ENCODE assay signal across 10 cellular contexts in genomic region chr9:33354651-33355211, GRCh38. TPM values are rescaled to one million over a fixed set of nuclear protein-coding genes. Genes with fewer than 3 reads are reported as not detected.
DNase-seq lines count a peak whose midpoint lies in the region; ATAC-seq, FAIRE-seq and TF ChIP-seq lines count a peak whose summit lies in the region.
"Had no signal": no experiment of that assay in that cellular context is flagged by ENCODE, and none has a peak within 500 bp of the region (broad histone marks: within the 10 kb centered on the region; RNA-seq: fewer than 3 reads in every experiment).

No MANE protein-coding gene starts in this region.

- in situ Hi-C loops in G401 (cut with HindIII; ENCODE audit: low sequenced_read_pairs), result no loop called here

- H3K4me1 ChIP-seq in naive thymus-derived CD4-positive, alpha-beta T cell (ENCODE audit: control insufficient read depth in 2 of 2, insufficient read depth in 2 of 2, low read length in 2 of 2), result no peaks in the 10 kb centered on the region

- peak overlapping the region; percentile 16 for H3K27ac Mint-ChIP-seq in central memory CD8-positive, alpha-beta T cell (ENCODE audit: low read depth)
- peak overlapping the region in 8 of 9 donors; percentile 42 to 82 (median 58) for H3K27ac Mint-ChIP-seq in naive thymus-derived CD4-positive, alpha-beta T cell

- H3K9me3 ChIP-seq in naive thymus-derived CD4-positive, alpha-beta T cell (ENCODE audit: control insufficient read depth in 2 of 3, low read length in 3 of 3), result no peaks in the 10 kb centered on the region

- H3K27ac ChIP-seq in naive thymus-derived CD4-positive, alpha-beta T cell (ENCODE audit: low read depth, low read length), result no peak overlapping the region

- no peaks in the 10 kb centered on the region for H3K9me3 Mint-ChIP-seq in central memory CD8-positive, alpha-beta T cell
- no peaks in the 10 kb centered on the region for H3K9me3 Mint-ChIP-seq in naive thymus-derived CD4-positive, alpha-beta T cell

- intact Hi-C loops in naive thymus-derived CD4-positive, alpha-beta T cell (cut with micrococcal nuclease), result loop anchor here in 1 of 2 donors (1.0 kb wide), 1 partner anchor 21 kb away; no protein-coding TSS in a partner anchor

- H3K4me3 Mint-ChIP-seq in central memory CD8-positive, alpha-beta T cell, result no peak overlapping the region
- peak overlapping the region in 1 of 10 donors; percentile 10 for H3K4me3 Mint-ChIP-seq in naive thymus-derived CD4-positive, alpha-beta T cell

- no peaks in the 10 kb centered on the region for H3K27me3 Mint-ChIP-seq in central memory CD8-positive, alpha-beta T cell
- no peaks in the 10 kb centered on the region for H3K27me3 Mint-ChIP-seq in naive thymus-derived CD4-positive, alpha-beta T cell

- TF ChIP-seq POLR2A in GM12891 (IDR thresholded peaks at IDR 0.05; ENCODE audit: low read depth, low read length), result no peak

- DNase-seq in G401 (ENCODE audit: low spot score) (peak; percentile 92), NCI-H69 (lab: John Stamatoyannopoulos, UW) (peak; percentile 60), GM12891 (ENCODE audit: insufficient read length, low spot score) (no peak), NOMO-1 treated with dmso at 0.1 percent for 144 hours (lab: John Stamatoyannopoulos, UW; ENCODE audit: unreplicated experiment) (no peak), COR-L47 (lab: John Stamatoyannopoulos, UW) (no peak), NCI-H2227 (lab: John Stamatoyannopoulos, UW; ENCODE audit: unreplicated experiment) (no peak)
- DNase-seq in central memory CD8-positive, alpha-beta T cell (ENCODE audit: low spot score in 2 of 2), result no peak
- DNase-seq in naive thymus-derived CD4-positive, alpha-beta T cell, result peak in 2 of 9 donors; percentile 6 to 29
- DNase-seq: activated gamma-delta T cell treated with Interleukin-2 at 50 U/mL for 16 hours, posterior cingulate gyrus had no signal

- no peaks in the 10 kb centered on the region for H3K4me1 Mint-ChIP-seq in central memory CD8-positive, alpha-beta T cell
- peaks cover 0 to 12% (median 8%) of the 10 kb centered on the region in 7 donors for H3K4me1 Mint-ChIP-seq in naive thymus-derived CD4-positive, alpha-beta T cell

- POLR2A ChIA-PET in naive thymus-derived CD4-positive, alpha-beta T cell (lab: Charles Lee), result no interaction called here

- H3K36me3 Mint-ChIP-seq in central memory CD8-positive, alpha-beta T cell (ENCODE audit: insufficient read depth), result peaks cover 12% of the 10 kb centered on the region
- peaks cover 0 to 29% (median 24%) of the 10 kb centered on the region in 5 donors for H3K36me3 Mint-ChIP-seq in naive thymus-derived CD4-positive, alpha-beta T cell

- H3K36me3 ChIP-seq in naive thymus-derived CD4-positive, alpha-beta T cell (ENCODE audit: control insufficient read depth in 2 of 3, insufficient read depth in 3 of 3, low read length in 3 of 3), result peaks cover 0 to 17% (median 0%) of the 10 kb centered on the region in 3 experiments

- FAIRE-seq in GM12891 (lab: Jason Lieb, UNC), result no peak

- CTCF ChIA-PET in naive thymus-derived CD4-positive, alpha-beta T cell (lab: Charles Lee), result no interaction called here

- no peak for ATAC-seq in central memory CD8-positive, alpha-beta T cell (replicated peaks; ENCODE audit: extremely low read depth, poor library complexity, severe bottlenecking)
- peak; percentile 67 for ATAC-seq in naive thymus-derived CD4-positive, alpha-beta T cell

- H3K27me3 ChIP-seq in naive thymus-derived CD4-positive, alpha-beta T cell (ENCODE audit: control insufficient read depth in 2 of 2, insufficient read depth in 2 of 2, low read length in 2 of 2), result no peaks in the 10 kb centered on the region

- H3K4me3 ChIP-seq in naive thymus-derived CD4-positive, alpha-beta T cell (ENCODE audit: low read length), result no peak overlapping the region

TF ChIP-seq in GM12891, 5 proteins besides CTCF, POLR2A, EP300 and RAD21:
- TF ChIP-seq TAF1 (IDR thresholded peaks at IDR 0.05; ENCODE audit: low read depth, low read length), result no peak
- no peak for TF ChIP-seq POU2F2 (IDR thresholded peaks at IDR 0.05; ENCODE audit: low read depth, low read length)
- TF ChIP-seq SPI1 (IDR thresholded peaks at IDR 0.05; ENCODE audit: low read depth, low read length), result no peak
- no peak for TF ChIP-seq PAX5 (IDR thresholded peaks at IDR 0.05; ENCODE audit: insufficient read depth, low read length, severe bottlenecking)
- TF ChIP-seq POLR2AphosphoS5 (IDR thresholded peaks at IDR 0.05; ENCODE audit: low read depth, low read length), result no peak

RNA-seq across cellular contexts. Expression of gene AQP7, which starts 47.6 kb away (rescaled TPM):
- 0.17 TPM in 1 of 2 replicates, not detected in the other for total RNA-seq in G401 (2014; rRNA removed; shearing (Covaris generic))
- 1 to 10 TPM in 3 of 5 experiments, under 1 TPM in 2; 0.32 to 1.9 (median 1.1) TPM for total RNA-seq in naive thymus-derived CD4-positive, alpha-beta T cell
- polyA plus RNA-seq in naive thymus-derived CD4-positive, alpha-beta T cell, result under 1 TPM in 1 of 2 donors, not detected in 1; 0.53 TPM
- polyA plus RNA-seq in GM12891 (2012; ENCODE audit: low read depth, missing spikeins), result not detected

Comparison
In these comparisons a context has a peak if more than half of its experiments do, and no peak if none do; other contexts are left out.
1. DNase-seq: peak in G401 (single experiment) and NCI-H69 (single experiment); none in central memory CD8-positive, alpha-beta T cell (0 of 2), GM12891 (single experiment), NOMO-1 treated with dmso at 0.1 percent for 144 hours (single experiment), COR-L47 (single experiment) and NCI-H2227 (single experiment).